ENCODE assay signal across 11 cellular contexts in the genomic region with DNA sequence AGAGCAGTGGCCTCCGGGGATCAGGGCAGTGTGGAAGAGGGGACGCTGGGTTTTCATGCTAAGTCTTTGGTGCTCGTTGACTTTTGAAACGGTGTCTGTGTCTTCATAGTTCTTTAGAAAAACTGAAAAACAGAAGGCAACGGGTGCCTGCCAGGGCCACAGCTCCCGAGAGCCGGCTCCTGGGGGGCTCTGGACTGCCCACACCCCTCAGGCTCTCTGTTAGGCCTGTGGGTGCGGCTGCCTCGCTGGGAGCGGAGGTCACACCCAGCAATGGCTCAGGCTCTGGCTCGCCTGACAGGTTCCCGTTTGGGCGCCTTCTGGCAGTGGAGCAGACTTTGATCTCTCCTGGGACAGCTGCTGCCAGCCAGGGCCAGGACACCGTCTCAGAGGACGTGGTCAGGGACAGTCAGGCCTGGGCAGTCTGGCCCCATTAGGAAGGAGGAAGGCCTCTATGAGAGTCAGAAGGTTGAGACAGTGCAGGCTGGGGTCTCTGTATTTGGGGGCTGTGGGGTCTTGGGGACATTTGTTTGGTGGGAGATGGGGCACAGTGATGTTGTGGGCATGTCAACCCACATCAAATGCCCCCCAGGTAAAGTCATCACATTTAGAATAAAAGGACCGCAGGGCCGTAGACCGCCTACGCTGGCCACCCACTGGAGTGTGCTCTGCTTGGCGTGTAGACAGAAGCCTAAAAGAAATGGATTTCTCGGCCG. TPM values are rescaled to one million over a fixed set of nuclear protein-coding genes. Genes with fewer than 3 reads are reported as not detected.
A peak's percentile ranks its signal among the peaks of the same experiment; 100 is the strongest.
DNase-seq lines count a peak whose midpoint lies in the region; ATAC-seq and TF ChIP-seq lines count a peak whose summit lies in the region.
"Had no signal": no experiment of that assay in that cellular context is flagged by ENCODE, and none has a peak within 500 bp of the region (broad histone marks: within the 10 kb centered on the region; RNA-seq: fewer than 3 reads in every experiment).

No MANE protein-coding gene starts in this region.

- H3K27ac ChIP-seq in endodermal cell (ENCODE audit: low read depth, low read length), result no peak overlapping the region
- H3K27ac ChIP-seq in mesodermal cell (ENCODE audit: low read depth, low read length, severe bottlenecking), result peak overlapping the region; percentile 32
- peak overlapping the region; percentile 46 for H3K27ac ChIP-seq in suprapubic skin

- H3K27me3 ChIP-seq in endodermal cell (ENCODE audit: control insufficient read depth, insufficient read depth, low read length, poor library complexity, severe bottlenecking) (no peaks in the 10 kb centered on the region), suprapubic skin (no peaks in the 10 kb centered on the region)

- DNase-seq in NCI-H526 treated with DMSO at 0.1 percent for 48 hours (lab: John Stamatoyannopoulos, UW) (peak; percentile 4), endodermal cell (no peak), suprapubic skin (ENCODE audit: low spot score in 2 of 2) (no peak), cortex of kidney (lab: John Stamatoyannopoulos, UW) (no peak), NCI-H748 treated with DMSO at 0.1 percent for 48 hours (lab: John Stamatoyannopoulos, UW) (no peak), NCI-H2227 treated with DMSO at 0.1 percent for 48 hours (lab: John Stamatoyannopoulos, UW) (no peak)
- DNase-seq: CD8-positive, alpha-beta memory T cell; NCI-H2029 had no signal

- TF ChIP-seq CTCF in endodermal cell (conservative IDR thresholded peaks at IDR 0.05) (no peak), suprapubic skin (IDR thresholded peaks at IDR 0.05) (no peak)

- peaks cover 36% of the 10 kb centered on the region for H3K36me3 Mint-ChIP-seq in endodermal cell (ENCODE audit: low read depth)
- H3K36me3 Mint-ChIP-seq: CD8-positive, alpha-beta memory T cell; stimulated activated memory B cell treated with anti-CD40 and anti-IgM and Interleukin-4, amounts not matched to agents 10 μg/mL and 1 μg/mL and 100 μg/mL, for 72 hours had no signal

- TF ChIP-seq EP300 in suprapubic skin (IDR thresholded peaks at IDR 0.05), result no peak

- H3K36me3 ChIP-seq in endodermal cell (ENCODE audit: control insufficient read depth, insufficient read depth, low read length), result peaks cover 32% of the 10 kb centered on the region
- no peaks in the 10 kb centered on the region for H3K36me3 ChIP-seq in mesodermal cell (ENCODE audit: control insufficient read depth, insufficient read depth, low read length)
- no peaks in the 10 kb centered on the region for H3K36me3 ChIP-seq in suprapubic skin

- no peak for ATAC-seq in HG02759 (IDR thresholded peaks at IDR 0.05; ENCODE audit: unreplicated experiment)
- ATAC-seq: stimulated activated memory B cell treated with anti-CD40 and anti-IgM and Interleukin-4, amounts not matched to agents 10 μg/mL and 1 μg/mL and 100 μg/mL, for 72 hours had no signal

- TF ChIP-seq POLR2A in suprapubic skin (IDR thresholded peaks at IDR 0.05), result no peak

- H3K4me3 Mint-ChIP-seq in endodermal cell, result no peak overlapping the region
- H3K4me3 Mint-ChIP-seq: CD8-positive, alpha-beta memory T cell; stimulated activated memory B cell treated with anti-CD40 and anti-IgM and Interleukin-4, amounts not matched to agents 10 μg/mL and 1 μg/mL and 100 μg/mL, for 72 hours had no signal

- H3K4me1 Mint-ChIP-seq in endodermal cell, result peaks cover 10% of the 10 kb centered on the region
- H3K4me1 Mint-ChIP-seq: stimulated activated memory B cell treated with anti-CD40 and anti-IgM and Interleukin-4, amounts not matched to agents 10 μg/mL and 1 μg/mL and 100 μg/mL, for 72 hours had no signal

- peak overlapping the region; percentile 84 for H3K27ac Mint-ChIP-seq in endodermal cell
- H3K27ac Mint-ChIP-seq: CD8-positive, alpha-beta memory T cell; stimulated activated memory B cell treated with anti-CD40 and anti-IgM and Interleukin-4, amounts not matched to agents 10 μg/mL and 1 μg/mL and 100 μg/mL, for 72 hours had no signal

- 93 to 94% methylated on average over 20 to 22 of the region's 22 CpGs for WGBS in endodermal cell (ENCODE audit: insufficient coverage in 1 of 2, insufficient read length in 1 of 2), 2 experiments
- 89 to 90% methylated on average over 21 to 22 of the region's 22 CpGs for WGBS in mesodermal cell (ENCODE audit: insufficient coverage in 2 of 2), 2 experiments
- WGBS in suprapubic skin, result 37% methylated on average over 10 of the region's 22 CpGs

- no peaks in the 10 kb centered on the region for H3K9me3 Mint-ChIP-seq in endodermal cell
- H3K9me3 Mint-ChIP-seq: CD8-positive, alpha-beta memory T cell; stimulated activated memory B cell treated with anti-CD40 and anti-IgM and Interleukin-4, amounts not matched to agents 10 μg/mL and 1 μg/mL and 100 μg/mL, for 72 hours had no signal

- H3K9me3 ChIP-seq in endodermal cell (ENCODE audit: control insufficient read depth, low read length) (no peaks in the 10 kb centered on the region), mesodermal cell (ENCODE audit: control insufficient read depth, low read length) (no peaks in the 10 kb centered on the region), suprapubic skin (no peaks in the 10 kb centered on the region)

- no peak overlapping the region for H3K4me3 ChIP-seq in endodermal cell (ENCODE audit: low read length)
- H3K4me3 ChIP-seq in mesodermal cell (ENCODE audit: extremely low read depth, insufficient read depth, low read length, poor library complexity, severe bottlenecking), result no peak overlapping the region
- H3K4me3 ChIP-seq in suprapubic skin, result no peak overlapping the region

- H3K9ac ChIP-seq in endodermal cell (ENCODE audit: extremely low read depth, low read length, poor library complexity, severe bottlenecking), result no peak overlapping the region

- H3K4me1 ChIP-seq in endodermal cell (ENCODE audit: control insufficient read depth, insufficient read depth, low read length) (peaks cover 9% of the 10 kb centered on the region), mesodermal cell (ENCODE audit: control insufficient read depth, insufficient read depth, low read length, poor library complexity, severe bottlenecking) (peaks cover 37% of the 10 kb centered on the region), suprapubic skin (peaks cover 71% of the 10 kb centered on the region)

- H3K27me3 Mint-ChIP-seq in endodermal cell (ENCODE audit: insufficient read depth), result peaks cover 1% of the 10 kb centered on the region

RNA-seq across cellular contexts. Expression of a gene that starts 5.6 kb away (rescaled TPM):
- total RNA-seq in endodermal cell (10 to 100 TPM; 47.7 to 64.7 TPM), suprapubic skin (10 to 100 TPM in 1 of 4 donors, 1 to 10 TPM in 3; 5.9 to 13.6 (median 8.4) TPM)
- polyA plus RNA-seq in endodermal cell (2013, experiment 1 of 2), result 8.9 TPM
- polyA plus RNA-seq in endodermal cell (2013, experiment 2 of 2), result 8.4 TPM
- polyA plus RNA-seq in mesodermal cell (2013, experiment 1 of 2), result 6.9 TPM
- 6.5 TPM for polyA plus RNA-seq in mesodermal cell (2013, experiment 2 of 2)
- total RNA-seq: CD8-positive, alpha-beta memory T cell had no signal
